Comparison of ENCODE assay signal across 8 cellular contexts in the genomic region with DNA sequence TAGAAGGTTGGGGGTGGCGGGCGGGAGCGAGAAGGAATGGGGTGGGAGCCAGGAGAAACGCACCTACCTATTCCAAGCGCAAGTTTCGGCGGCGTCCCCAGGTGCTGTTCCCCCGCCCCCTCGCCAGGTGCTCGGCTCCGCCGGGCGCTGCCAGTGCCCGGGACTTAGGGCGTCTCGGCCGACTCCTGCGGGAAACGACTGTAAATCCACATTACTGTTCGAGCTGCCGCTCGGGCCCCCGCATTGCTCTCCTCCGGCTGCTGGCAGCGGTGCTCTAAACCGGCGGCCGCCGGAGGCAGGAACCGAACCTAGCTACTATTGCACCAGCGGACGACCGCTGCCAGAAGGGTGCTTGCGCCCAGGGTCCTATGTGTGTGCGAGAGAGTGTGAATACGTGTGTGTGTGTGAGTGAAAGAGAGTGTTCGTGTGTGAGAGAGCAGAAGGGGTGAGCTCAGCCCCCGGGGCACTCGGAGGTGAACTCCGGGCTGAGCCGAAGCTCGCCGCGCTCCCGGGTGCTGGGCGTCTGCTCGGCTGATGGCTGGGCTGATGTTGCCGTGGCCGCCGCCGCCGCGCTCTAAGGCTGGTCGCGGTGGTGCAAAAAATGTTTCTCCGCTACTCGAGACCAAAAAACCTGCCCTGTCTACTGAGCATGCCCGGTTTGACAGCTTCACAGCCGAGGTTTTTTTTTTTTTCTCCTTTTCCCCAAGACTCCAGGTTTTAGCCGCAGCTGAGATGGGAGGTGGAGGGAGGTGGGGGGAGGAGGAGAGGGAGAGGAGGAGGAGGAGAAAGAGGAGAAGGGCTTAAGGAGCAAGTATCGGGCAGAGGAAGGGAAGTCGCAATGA.
DNase-seq lines count a peak whose midpoint lies in the region; ATAC-seq and TF ChIP-seq lines count a peak whose summit lies in the region.

No MANE protein-coding gene starts in this region.

- H3F3A ChIP-seq in Loucy (ENCODE audit: low read depth), result no peaks in the 10 kb centered on the region

- DNase-seq in AG20443 (ENCODE audit: low spot score), result peak; percentile 20
- no peak for DNase-seq in A172 (ENCODE audit: low spot score)

- no peaks in the 10 kb centered on the region for H4K20me1 ChIP-seq in Loucy (ENCODE audit: insufficient read depth, low read length, poor library complexity, severe bottlenecking)

- TF ChIP-seq CTCF in Loucy (conservative IDR thresholded peaks at IDR 0.05; ENCODE audit: low read length), result no peak

- H3K9me3 ChIP-seq in Loucy (ENCODE audit: insufficient read depth, low read depth, low read length) (no peaks in the 10 kb centered on the region), iPS-20b (ENCODE audit: insufficient read depth, low read depth, low read length) (no peaks in the 10 kb centered on the region)

- H3K9ac ChIP-seq in Loucy (ENCODE audit: low read depth, low read length, poor library complexity, severe bottlenecking) (no peak overlapping the region), iPS-20b (ENCODE audit: low read depth, low read length) (no peak overlapping the region)

- peaks cover 3% of the 10 kb centered on the region for H3K4me1 ChIP-seq in Loucy (ENCODE audit: insufficient read depth, low read length, poor library complexity, severe bottlenecking)
- peaks cover 6% of the 10 kb centered on the region for H3K4me1 ChIP-seq in iPS-20b (ENCODE audit: insufficient read depth, low read length)

- H3K27ac ChIP-seq in angular gyrus (ENCODE audit: low read depth, low read length) (peak overlapping the region; percentile 35), iPS-20b (ENCODE audit: low read length) (no peak overlapping the region), skin epidermis (peak overlapping the region in 6 of 21 experiments; percentile 12 to 76 (median 42))

- H3K27me3 ChIP-seq in Loucy (ENCODE audit: insufficient read depth, low read length, poor library complexity, severe bottlenecking) (no peaks in the 10 kb centered on the region), iPS-20b (ENCODE audit: insufficient read depth, low read length) (peaks cover 35% of the 10 kb centered on the region)

- peak overlapping the region; percentile 74 for H3K4me2 ChIP-seq in Loucy (ENCODE audit: low read depth, low read length, poor library complexity, severe bottlenecking)

- H3K9me2 ChIP-seq in Loucy (replicated peaks; ENCODE audit: low read depth, low read length), result no peaks in the 10 kb centered on the region

- no peaks in the 10 kb centered on the region for H3K79me2 ChIP-seq in Loucy (ENCODE audit: insufficient read depth, low read length)

- no peak for ATAC-seq in HG03280 (IDR thresholded peaks at IDR 0.05; ENCODE audit: unreplicated experiment)
- no peak for ATAC-seq in HG02571 (IDR thresholded peaks at IDR 0.05; ENCODE audit: unreplicated experiment)

- H3K36me3 ChIP-seq in Loucy (ENCODE audit: insufficient read depth, low read length) (no peaks in the 10 kb centered on the region), iPS-20b (ENCODE audit: insufficient read depth, low read depth, low read length) (no peaks in the 10 kb centered on the region)

- H2AFZ ChIP-seq in Loucy (ENCODE audit: low read length), result no peak overlapping the region

- peak overlapping the region; percentile 71 for H3K4me3 ChIP-seq in Loucy (ENCODE audit: low read length, poor library complexity, severe bottlenecking)
- peak overlapping the region; percentile 78 for H3K4me3 ChIP-seq in iPS-20b (ENCODE audit: low read length)
- H3K4me3 ChIP-seq in skin epidermis, result peak overlapping the region; percentile 6 to 47 (median 28)

Comparison
In these comparisons a context has a peak if more than half of its experiments do, and no peak if none do; other contexts are left out.
1. H3K4me3 ChIP-seq: peak in every context shown above with its lines; median percentile 78 in iPS-20b; 71 in Loucy; 28 in skin epidermis.